ENCODE assay signal across 25 cellular contexts in the genomic region with DNA sequence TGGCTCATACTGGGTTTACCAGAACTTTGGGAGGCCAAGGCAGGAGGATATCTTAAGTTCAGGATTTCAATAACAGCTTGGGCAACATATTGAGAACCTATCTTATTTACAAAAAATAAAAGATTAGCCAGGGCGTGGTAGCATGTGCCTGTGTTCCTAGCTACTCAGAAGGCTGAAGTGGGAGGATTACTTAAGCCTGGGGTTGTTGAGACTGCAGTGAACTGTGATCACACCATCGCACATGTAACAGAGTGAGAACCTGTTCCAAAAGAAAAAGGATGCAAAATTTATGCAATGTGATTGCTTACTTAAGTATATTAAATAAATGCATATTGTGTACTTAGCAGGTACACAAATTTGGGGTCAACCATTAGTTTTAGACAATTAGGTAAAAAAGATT.
"Had no signal": no experiment of that assay in that cellular context is flagged by ENCODE, and none has a peak within 500 bp of the region (broad histone marks: within the 10 kb centered on the region; RNA-seq: fewer than 3 reads in every experiment).

No MANE protein-coding gene starts in this region.

- H3K4me1 ChIP-seq: foreskin keratinocyte, parathyroid adenoma, psoas muscle, sigmoid colon, stomach, tibial artery, upper lobe of left lung, vagina had no signal

- H3K36me3 Mint-ChIP-seq: naive B cell; stimulated activated naive B cell treated with anti-CD40 and anti-IgM and Interleukin-4, amounts not matched to agents 10 μg/mL and 1 μg/mL and 100 μg/mL, for 72 hours had no signal

- ATAC-seq: foreskin keratinocyte; left lobe of liver; psoas muscle; stimulated activated naive B cell treated with anti-CD40 and anti-IgM and Interleukin-4, amounts not matched to agents 10 μg/mL and 1 μg/mL and 100 μg/mL, for 72 hours had no signal

- H3K9ac ChIP-seq: parathyroid adenoma had no signal

- H3K4me1 Mint-ChIP-seq: endodermal cell; naive B cell; stimulated activated naive B cell treated with anti-CD40 and anti-IgM and Interleukin-4, amounts not matched to agents 10 μg/mL and 1 μg/mL and 100 μg/mL, for 72 hours had no signal

- H3K27ac Mint-ChIP-seq: endodermal cell; naive B cell; stimulated activated naive B cell treated with anti-CD40 and anti-IgM and Interleukin-4, amounts not matched to agents 10 μg/mL and 1 μg/mL and 100 μg/mL, for 72 hours had no signal

- DNase-seq: effector CD4-positive, alpha-beta T cell; endodermal cell; erythroblast; foreskin keratinocyte; hippocampal formation; mesenchymal stem cell; midbrain; naive B cell; psoas muscle; retina; sigmoid colon; stimulated activated CD4-positive, alpha-beta T cell treated with anti-CD3 and anti-CD28 coated beads, Interleukin-2, amount 100 ng/mL, for 24 hours; stimulated activated CD4-positive, alpha-beta T cell treated with anti-CD3 and anti-CD28 coated beads, Interleukin-4, amount 100 ng/mL, for 4 hours; stimulated activated naive B cell treated with anti-CD40 and anti-IgM and Interleukin-4, amounts not matched to agents 10 μg/mL and 1 μg/mL and 100 μg/mL, for 72 hours; stomach; substantia nigra; tibial artery; upper lobe of left lung had no signal

- H3K4me3 ChIP-seq: coronary artery, lung, psoas muscle, sigmoid colon, skin epidermis, stomach, tibial artery, upper lobe of left lung, vagina had no signal

- H3K27me3 Mint-ChIP-seq: naive B cell; stimulated activated naive B cell treated with anti-CD40 and anti-IgM and Interleukin-4, amounts not matched to agents 10 μg/mL and 1 μg/mL and 100 μg/mL, for 72 hours had no signal

- H3K36me3 ChIP-seq: sigmoid colon, stomach, tibial artery, upper lobe of left lung, vagina had no signal

- H3K27me3 ChIP-seq: foreskin keratinocyte, sigmoid colon, stomach, tibial artery, upper lobe of left lung, vagina had no signal

- H3K4me3 Mint-ChIP-seq: endodermal cell; naive B cell; nephron; stimulated activated naive B cell treated with anti-CD40 and anti-IgM and Interleukin-4, amounts not matched to agents 10 μg/mL and 1 μg/mL and 100 μg/mL, for 72 hours had no signal

- H3K79me2 ChIP-seq: parathyroid adenoma had no signal

- H3K9me3 ChIP-seq: psoas muscle, sigmoid colon, tibial artery, upper lobe of left lung, vagina had no signal

- H3K27ac ChIP-seq: coronary artery, foreskin keratinocyte, parathyroid adenoma, psoas muscle, sigmoid colon, skin epidermis, stomach, tibial artery, upper lobe of left lung, vagina had no signal

- H3K9me3 Mint-ChIP-seq: endodermal cell; nephron; stimulated activated naive B cell treated with anti-CD40 and anti-IgM and Interleukin-4, amounts not matched to agents 10 μg/mL and 1 μg/mL and 100 μg/mL, for 72 hours had no signal
